16 cellular contexts compared by ENCODE assay signal in the genomic region with DNA sequence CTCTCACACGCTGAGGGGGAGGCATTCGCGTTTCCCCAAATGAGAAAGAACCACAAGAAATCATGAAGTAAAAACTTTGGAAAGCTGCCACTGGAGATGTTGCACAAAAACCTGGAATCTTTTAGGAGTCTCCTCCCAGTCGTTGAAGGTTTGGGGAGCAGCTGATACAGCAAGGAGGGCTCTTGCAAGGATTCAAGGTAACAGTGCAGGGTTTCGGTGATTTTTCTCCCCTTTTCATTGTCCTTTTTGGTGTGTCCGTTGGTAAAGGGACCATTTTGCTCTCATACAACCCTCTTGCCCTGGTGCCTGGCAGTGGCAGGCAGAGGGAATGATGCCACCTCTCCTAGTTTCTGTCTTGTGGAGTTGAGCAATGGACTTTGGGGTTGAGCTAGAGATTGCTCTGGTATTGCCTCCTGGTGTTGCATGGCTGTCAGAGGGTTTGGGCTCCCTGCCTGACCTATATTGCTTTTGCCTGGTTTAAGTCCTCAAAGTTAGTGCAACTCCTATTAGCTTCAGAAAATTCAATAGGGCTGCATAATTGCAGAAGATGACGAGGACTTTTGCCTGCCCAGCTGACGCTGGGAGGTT. TPM values are rescaled to one million over a fixed set of nuclear protein-coding genes. Genes with fewer than 3 reads are reported as not detected.
A peak's percentile ranks its signal among the peaks of the same experiment; 100 is the strongest.
DNase-seq lines count a peak whose midpoint lies in the region; ATAC-seq and TF ChIP-seq lines count a peak whose summit lies in the region.
"Had no signal": no experiment of that assay in that cellular context is flagged by ENCODE, and none has a peak within 500 bp of the region (broad histone marks: within the 10 kb centered on the region; RNA-seq: fewer than 3 reads in every experiment).

No MANE protein-coding gene starts in this region.

- H3K18ac ChIP-seq in neuronal stem cell (ENCODE audit: low read length), result no peak overlapping the region

- H3K4me3 ChIP-seq in A673 (ENCODE audit: low read depth, low read length, poor library complexity, severe bottlenecking) (peak overlapping the region; percentile 44), HEK293 (ENCODE audit: low read depth, low read length) (no peak overlapping the region; the same call in 1 of the 2 replicates), esophagus muscularis mucosa (peak overlapping the region; percentile 47 to 61 (median 51)), neuronal stem cell (ENCODE audit: low read length in 2 of 2) (no peak overlapping the region)

- peak overlapping the region; percentile 98 for H3K4me2 ChIP-seq in neuronal stem cell (ENCODE audit: insufficient read depth, low read length, poor library complexity, severe bottlenecking)

- H3K4me1 Mint-ChIP-seq in immature natural killer cell, result no peaks in the 10 kb centered on the region
- H3K4me1 Mint-ChIP-seq: activated CD4-positive, alpha-beta memory T cell treated with anti-CD3 and anti-CD28 coated beads, Interleukin-2, amount 10 ng/mL, durations not matched to agents 7 days and 5 days had no signal

- TF ChIP-seq CTCF in A673 (conservative IDR thresholded peaks at IDR 0.05; ENCODE audit: low read depth, low read length), result no peak
- TF ChIP-seq CTCF in HEK293 (tag by site-specific recombination; IDR thresholded peaks at IDR 0.05), result no peak
- no peak for TF ChIP-seq CTCF in esophagus muscularis mucosa (IDR thresholded peaks at IDR 0.05)

- H2BK5ac ChIP-seq in neuronal stem cell (ENCODE audit: low read length), result no peak overlapping the region

- no peak for TF ChIP-seq EP300 in esophagus muscularis mucosa (IDR thresholded peaks at IDR 0.05)

- no peaks in the 10 kb centered on the region for H3K79me1 ChIP-seq in neuronal stem cell (ENCODE audit: low read depth, low read length)

- intact Hi-C loops in A673 (cut with micrococcal nuclease; ENCODE audit: unreplicated experiment) (no loop called here), esophagus muscularis mucosa (cut with DNase I) (no loop called here)

- H3K27ac ChIP-seq in A673 (ENCODE audit: low read depth, low read length, poor library complexity, severe bottlenecking) (no peak overlapping the region), HEK293 (ENCODE audit: extremely low read depth, low read depth, low read length) (no peak overlapping the region), esophagus muscularis mucosa (replicated peaks in 1 of 4) (no peak overlapping the region), neuronal stem cell (replicated peaks; ENCODE audit: low read length) (no peak overlapping the region)
- H3K27ac ChIP-seq: neutrophil, Peyer's patch had no signal

- no peak for ATAC-seq in HG03280 (IDR thresholded peaks at IDR 0.05; ENCODE audit: unreplicated experiment)

- POLR2A ChIA-PET in A673 (lab: Charles Lee; ENCODE audit: low non-redundant PET), result interaction anchor here (0.7 to 1.0 kb wide), 2 partner anchors 267 to 558 kb away, joined by 3 to 4 read pairs; no protein-coding TSS in a partner anchor
- POLR2A ChIA-PET in HEK293 (lab: Yijun Ruan, JAX), result no interaction called here

- no peak overlapping the region for H3K4ac ChIP-seq in neuronal stem cell (ENCODE audit: low read length)

- no peaks in the 10 kb centered on the region for H3K36me3 Mint-ChIP-seq in immature natural killer cell
- H3K36me3 Mint-ChIP-seq: CD4-positive, CD25-positive, alpha-beta regulatory T cell had no signal

- no peak overlapping the region for H3K23ac ChIP-seq in neuronal stem cell (ENCODE audit: low read depth, low read length, poor library complexity)

- BruUV-seq in A673 (replicated peaks; lab: Mats Ljungman, UMichigan), result no TSS peak

- no peak overlapping the region for H2BK12ac ChIP-seq in neuronal stem cell (ENCODE audit: low read length)

- CTCF ChIA-PET in A673 (lab: Charles Lee), result interaction anchor here (0.9 kb wide), 1 partner anchor 10 kb away, joined by 3 read pairs; no protein-coding TSS in a partner anchor
- CTCF ChIA-PET in HEK293 (lab: Yijun Ruan, JAX), result interaction anchor here (1.2 to 3.8 kb wide), 2 partner anchors 10 kb away, joined by 3 to 30 read pairs; no protein-coding TSS in a partner anchor

- TF ChIP-seq POLR2A in esophagus muscularis mucosa (IDR thresholded peaks at IDR 0.05; ENCODE audit: low read depth), result no peak

- H3K27me3 ChIP-seq in A673 (replicated peaks; ENCODE audit: insufficient read depth, low read depth, low read length, poor library complexity), result peaks cover 57% of the 10 kb centered on the region
- peaks cover 0 to 62% (median 12%) of the 10 kb centered on the region in 4 donors for H3K27me3 ChIP-seq in esophagus muscularis mucosa
- peaks cover 4 to 49% (median 29%) of the 10 kb centered on the region in 3 experiments for H3K27me3 ChIP-seq in neuronal stem cell (ENCODE audit: control insufficient read depth in 3 of 3, insufficient read depth in 3 of 3, low read depth in 1 of 3, low read length in 3 of 3)
- H3K27me3 ChIP-seq: Peyer's patch had no signal

- H3K4me3 Mint-ChIP-seq in immature natural killer cell, result no peak overlapping the region
- H3K4me3 Mint-ChIP-seq: activated CD4-positive, alpha-beta memory T cell treated with anti-CD3 and anti-CD28 coated beads, Interleukin-2, amount 10 ng/mL, durations not matched to agents 7 days and 5 days had no signal

- H2AK5ac ChIP-seq in neuronal stem cell (ENCODE audit: low read depth, low read length), result no peak overlapping the region

- DNase-seq in A673 (ENCODE audit: low spot score), result no peak
- DNase-seq in esophagus muscularis mucosa (ENCODE audit: extremely low spot score), result no peak
- DNase-seq in neuronal stem cell (ENCODE audit: low spot score), result no peak
- DNase-seq in immature natural killer cell, result no peak
- no peak for DNase-seq in activated CD4-positive, alpha-beta T cell treated with anti-CD3 and anti-CD28 coated beads for 4 hours
- DNase-seq in D341Med (ENCODE audit: low spot score), result no peak
- DNase-seq: activated CD4-positive, alpha-beta memory T cell treated with anti-CD3 and anti-CD28 coated beads, Interleukin-2, amount 10 ng/mL, durations not matched to agents 7 days and 5 days; activated naive CD4-positive, alpha-beta T cell; CD4-positive, CD25-positive, alpha-beta regulatory T cell; GF-D8; Peyer's patch; T-helper 9 cell had no signal

- peaks cover 2 to 6% (median 3%) of the 10 kb centered on the region in 3 donors for H3K27me3 Mint-ChIP-seq in immature natural killer cell (ENCODE audit: low read depth in 3 of 3)

- H3K9ac ChIP-seq in neuronal stem cell (ENCODE audit: low read depth, low read length, poor library complexity), result no peak overlapping the region

- H3K9me3 Mint-ChIP-seq in immature natural killer cell, result peaks cover 0 to 7% (median under 1%) of the 10 kb centered on the region in 6 donors
- H3K9me3 Mint-ChIP-seq: activated CD4-positive, alpha-beta memory T cell treated with anti-CD3 and anti-CD28 coated beads, Interleukin-2, amount 10 ng/mL, durations not matched to agents 7 days and 5 days had no signal

- WGBS in esophagus muscularis mucosa, result 24% methylated on average over 8 of the region's 8 CpGs
- WGBS in neuronal stem cell (ENCODE audit: extremely low coverage in 2 of 2, insufficient read length in 2 of 2, insufficient replicate concordance in 1 of 2), 2 donors, result no CpG with 5 or more reads among the region's 8 CpGs

- no peaks in the 10 kb centered on the region for H3K9me3 ChIP-seq in A673 (ENCODE audit: low read depth, low read length, poor library complexity, severe bottlenecking)
- no peaks in the 10 kb centered on the region for H3K9me3 ChIP-seq in HEK293 (ENCODE audit: control insufficient read depth, insufficient read depth, low read depth, low read length)
- no peaks in the 10 kb centered on the region for H3K9me3 ChIP-seq in esophagus muscularis mucosa
- no peaks in the 10 kb centered on the region for H3K9me3 ChIP-seq in neuronal stem cell (replicated peaks in 1 of 2; ENCODE audit: control insufficient read depth in 2 of 2, insufficient read depth in 1 of 2, low read depth in 1 of 2, low read length in 2 of 2)
- H3K9me3 ChIP-seq: neutrophil, Peyer's patch had no signal

- H2AFZ ChIP-seq in neuronal stem cell (ENCODE audit: low read length), result peak overlapping the region; percentile 78

- H3K4me1 ChIP-seq in A673 (ENCODE audit: insufficient read depth, low read length, poor library complexity, severe bottlenecking) (peaks cover 4% of the 10 kb centered on the region), HEK293 (ENCODE audit: control insufficient read depth, insufficient read depth, low read length) (peaks cover 4% of the 10 kb centered on the region), esophagus muscularis mucosa (peaks cover 10 to 18% (median 15%) of the 10 kb centered on the region in 4 donors), neuronal stem cell (ENCODE audit: control insufficient read depth in 2 of 2, insufficient read depth in 1 of 2, low read depth in 1 of 2, low read length in 2 of 2) (peaks cover 0 to 5% of the 10 kb centered on the region in 2 donors)

- H3K27ac Mint-ChIP-seq in immature natural killer cell, result no peak overlapping the region
- H3K27ac Mint-ChIP-seq: activated CD4-positive, alpha-beta memory T cell treated with anti-CD3 and anti-CD28 coated beads, Interleukin-2, amount 10 ng/mL, durations not matched to agents 7 days and 5 days; CD4-positive, CD25-positive, alpha-beta regulatory T cell had no signal

- H4K8ac ChIP-seq in neuronal stem cell (ENCODE audit: low read depth, low read length), result no peak overlapping the region

- no peak overlapping the region for H2BK15ac ChIP-seq in neuronal stem cell (ENCODE audit: low read length)

- H2BK120ac ChIP-seq in neuronal stem cell (ENCODE audit: low read depth, low read length), result no peak overlapping the region

- no peak overlapping the region for H3K14ac ChIP-seq in neuronal stem cell (ENCODE audit: low read length)

- no peak overlapping the region for H4K91ac ChIP-seq in neuronal stem cell (ENCODE audit: low read depth, low read length, poor library complexity)

- H3K36me3 ChIP-seq in A673 (ENCODE audit: insufficient read depth, low read length, poor library complexity, severe bottlenecking), result no peaks in the 10 kb centered on the region
- no peaks in the 10 kb centered on the region for H3K36me3 ChIP-seq in HEK293 (ENCODE audit: control insufficient read depth in 2 of 2, insufficient read depth in 1 of 2, low read length in 2 of 2)
- no peaks in the 10 kb centered on the region for H3K36me3 ChIP-seq in esophagus muscularis mucosa
- no peaks in the 10 kb centered on the region for H3K36me3 ChIP-seq in neuronal stem cell (replicated peaks in 1 of 2; ENCODE audit: control insufficient read depth in 2 of 2, insufficient read depth in 2 of 2, low read length in 2 of 2)
- H3K36me3 ChIP-seq: neutrophil, Peyer's patch had no signal

TF ChIP-seq in HEK293, 187 proteins besides CTCF, POLR2A, EP300 and RAD21 (continues in another document):
- TF ChIP-seq ZNF548 (tag by site-specific recombination; IDR thresholded peaks at IDR 0.05), result no peak
- no peak for TF ChIP-seq ZNF354C (tag by site-specific recombination; IDR thresholded peaks at IDR 0.05; ENCODE audit: borderline replicate concordance, low read depth)

RNA-seq across cellular contexts. Expression of gene BRINP2, which starts 0.9 kb away (rescaled TPM):
- total RNA-seq in A673 (2021) (0.67 and 0.68 TPM in 2 replicates), esophagus muscularis mucosa (1 to 10 TPM in 1 of 4 donors, under 1 TPM in 3; 0.42 to 1.7 (median 0.70) TPM)
- polyA plus RNA-seq in neuronal stem cell (2013, experiment 1 of 2), result 0.03 TPM
- polyA plus RNA-seq in neuronal stem cell (2013, experiment 2 of 2), result 0.04 TPM
- polyA plus RNA-seq in immature natural killer cell, result not detected
- total RNA-seq: activated CD4-positive, alpha-beta memory T cell treated with anti-CD3 and anti-CD28 coated beads, Interleukin-2, amount 10 ng/mL, durations not matched to agents 7 days and 5 days; CD4-positive, CD25-positive, alpha-beta regulatory T cell; chondrocyte; Peyer's patch had no signal
- polyA plus RNA-seq: CD4-positive, CD25-positive, alpha-beta regulatory T cell had no signal

RNA-seq across cellular contexts. Expression of gene ASTN1, which starts 7.1 kb away (rescaled TPM):
- total RNA-seq in A673 (2021), result 0.41 and 0.46 TPM in 2 replicates
- total RNA-seq in esophagus muscularis mucosa, result 1 to 10 TPM; 1.2 to 2.2 (median 1.6) TPM
- 8.7 TPM for polyA plus RNA-seq in neuronal stem cell (2013, experiment 1 of 2)
- polyA plus RNA-seq in neuronal stem cell (2013, experiment 2 of 2), result 8.6 TPM
- not detected for polyA plus RNA-seq in immature natural killer cell
- total RNA-seq: activated CD4-positive, alpha-beta memory T cell treated with anti-CD3 and anti-CD28 coated beads, Interleukin-2, amount 10 ng/mL, durations not matched to agents 7 days and 5 days; CD4-positive, CD25-positive, alpha-beta regulatory T cell; chondrocyte had no signal
- polyA plus RNA-seq: CD4-positive, CD25-positive, alpha-beta regulatory T cell had no signal

Comparison
In these comparisons a context has a peak if more than half of its experiments do, and no peak if none do; other contexts are left out.
1. H3K4me3 ChIP-seq: peak in A673 (single experiment) and esophagus muscularis mucosa (4 of 4); none in HEK293 (single experiment) and neuronal stem cell (0 of 2).